Comparison of ENCODE assay signal across 14 cellular contexts in the genomic region with DNA sequence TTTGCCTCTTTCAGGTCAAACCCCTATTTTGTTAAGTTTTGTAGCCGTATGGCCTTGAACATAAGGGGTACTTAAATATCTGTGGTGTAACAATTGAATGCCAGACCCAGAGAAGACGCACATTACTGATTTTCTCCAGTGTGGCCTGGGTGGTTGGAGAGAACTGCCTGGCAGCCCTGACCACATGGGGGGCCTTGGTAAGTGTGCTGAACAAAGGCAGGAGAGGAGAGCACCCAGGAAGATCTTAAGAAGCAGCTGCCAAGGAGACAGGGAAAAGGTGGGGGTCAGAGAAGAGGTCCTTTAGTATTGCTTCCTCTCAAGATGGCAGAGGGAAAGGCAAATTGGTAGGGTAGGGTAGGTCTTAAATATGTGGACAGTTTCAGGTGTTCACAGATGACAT. TPM values are rescaled to one million over a fixed set of nuclear protein-coding genes. Genes with fewer than 3 reads are reported as not detected.
A peak's percentile ranks its signal among the peaks of the same experiment; 100 is the strongest.
DNase-seq lines count a peak whose midpoint lies in the region; ATAC-seq and TF ChIP-seq lines count a peak whose summit lies in the region.
"Had no signal": no experiment of that assay in that cellular context is flagged by ENCODE, and none has a peak within 500 bp of the region (broad histone marks: within the 10 kb centered on the region; RNA-seq: fewer than 3 reads in every experiment).

No MANE protein-coding gene starts in this region.

- H3K4me1 ChIP-seq in lower lobe of right lung (peaks cover 47% of the 10 kb centered on the region), vagina (peaks cover 39% of the 10 kb centered on the region)

- no peak for TF ChIP-seq POLR2A in vagina (IDR thresholded peaks at IDR 0.05)

- peak overlapping the region; percentile 93 for H3K27ac Mint-ChIP-seq in stimulated activated naive CD8-positive, alpha-beta T cell treated with anti-CD3 and anti-CD28 coated beads, Interleukin-15, Interleukin-2, amounts not matched to agents 100 ng/mL and 50 ng/mL, for 24 hours
- peak overlapping the region; percentile 93 for H3K27ac Mint-ChIP-seq in activated CD8-positive, alpha-beta T cell treated with anti-CD3 and anti-CD28 coated beads for 36 hours
- H3K27ac Mint-ChIP-seq in nephron progenitor cell: no peak overlapping the region

- DNase-seq in stimulated activated naive CD8-positive, alpha-beta T cell treated with anti-CD3 and anti-CD28 coated beads, Interleukin-15, Interleukin-2, amounts not matched to agents 100 U/mL and 50 U/mL, for 24 hours: no peak
- no peak for DNase-seq in activated CD8-positive, alpha-beta T cell treated with anti-CD3 and anti-CD28 coated beads for 36 hours
- no peak for DNase-seq in lower lobe of right lung
- peak; percentile 31 to 65 for DNase-seq in vagina (ENCODE audit: extremely low spot score in 2 of 2)
- DNase-seq in NCI-H2171 (lab: John Stamatoyannopoulos, UW): no peak
- DNase-seq in nephron progenitor cell: no peak
- DNase-seq: GF-D8; heart right ventricle; NCI-H2029; stimulated activated CD4-positive, alpha-beta T cell treated with anti-CD3 and anti-CD28 coated beads, Interleukin-2, amount 100 ng/mL, for 24 hours; stimulated activated naive CD4-positive, alpha-beta T cell treated with Interleukin-2 at 50 U/mL for 16 hours; SW 1271 had no signal

- H3K36me3 Mint-ChIP-seq in stimulated activated naive CD8-positive, alpha-beta T cell treated with anti-CD3 and anti-CD28 coated beads, Interleukin-15, Interleukin-2, amounts not matched to agents 100 ng/mL and 50 ng/mL, for 24 hours (ENCODE audit: low read depth): no peaks in the 10 kb centered on the region
- no peaks in the 10 kb centered on the region for H3K36me3 Mint-ChIP-seq in activated CD8-positive, alpha-beta T cell treated with anti-CD3 and anti-CD28 coated beads for 36 hours (ENCODE audit: low read depth)
- peaks cover 3% of the 10 kb centered on the region for H3K36me3 Mint-ChIP-seq in nephron progenitor cell (ENCODE audit: low read depth)

- no peak for ATAC-seq in stimulated activated naive CD8-positive, alpha-beta T cell treated with anti-CD3 and anti-CD28 coated beads, Interleukin-15, Interleukin-2, amounts not matched to agents 100 U/mL and 50 U/mL, for 24 hours
- no peak for ATAC-seq in activated CD8-positive, alpha-beta T cell treated with anti-CD3 and anti-CD28 coated beads for 36 hours
- no peak for ATAC-seq in lower lobe of right lung
- ATAC-seq in HG03159 (IDR thresholded peaks at IDR 0.05; ENCODE audit: unreplicated experiment): no peak

- H3K9me3 ChIP-seq in lower lobe of right lung (no peaks in the 10 kb centered on the region), vagina (no peaks in the 10 kb centered on the region)
- H3K9me3 ChIP-seq: heart right ventricle had no signal

- intact Hi-C loops in activated CD8-positive, alpha-beta T cell treated with anti-CD3 and anti-CD28 coated beads for 36 hours (cut with micrococcal nuclease): loop anchor here (5.0 kb wide), 1 partner anchor 48 kb away; no protein-coding TSS in a partner anchor
- intact Hi-C loops in lower lobe of right lung (cut with DNase I): no loop called here
- intact Hi-C loops in vagina (cut with DNase I): no loop called here

- H3K27me3 ChIP-seq in lower lobe of right lung (ENCODE audit: low read depth) (no peaks in the 10 kb centered on the region), vagina (no peaks in the 10 kb centered on the region)
- H3K27me3 ChIP-seq: heart right ventricle had no signal

- H3K27me3 Mint-ChIP-seq in stimulated activated naive CD8-positive, alpha-beta T cell treated with anti-CD3 and anti-CD28 coated beads, Interleukin-15, Interleukin-2, amounts not matched to agents 100 ng/mL and 50 ng/mL, for 24 hours: no peaks in the 10 kb centered on the region
- H3K27me3 Mint-ChIP-seq in activated CD8-positive, alpha-beta T cell treated with anti-CD3 and anti-CD28 coated beads for 36 hours: no peaks in the 10 kb centered on the region
- no peaks in the 10 kb centered on the region for H3K27me3 Mint-ChIP-seq in nephron progenitor cell (ENCODE audit: low read depth, poor library complexity)

- CTCF ChIA-PET in activated CD8-positive, alpha-beta T cell treated with anti-CD3 and anti-CD28 coated beads for 36 hours (lab: Charles Lee): interaction anchor here (7.3 kb wide), 1 partner anchor 49 kb away, joined by 49 read pairs; no protein-coding TSS in a partner anchor

- no peaks in the 10 kb centered on the region for H3K9me3 Mint-ChIP-seq in stimulated activated naive CD8-positive, alpha-beta T cell treated with anti-CD3 and anti-CD28 coated beads, Interleukin-15, Interleukin-2, amounts not matched to agents 100 ng/mL and 50 ng/mL, for 24 hours
- H3K9me3 Mint-ChIP-seq in activated CD8-positive, alpha-beta T cell treated with anti-CD3 and anti-CD28 coated beads for 36 hours: no peaks in the 10 kb centered on the region
- H3K9me3 Mint-ChIP-seq in nephron progenitor cell: no peaks in the 10 kb centered on the region

- H3K36me3 ChIP-seq in lower lobe of right lung: no peaks in the 10 kb centered on the region
- no peaks in the 10 kb centered on the region for H3K36me3 ChIP-seq in vagina
- H3K36me3 ChIP-seq: heart right ventricle had no signal

- no peak overlapping the region for H3K4me3 ChIP-seq in lower lobe of right lung
- no peak overlapping the region for H3K4me3 ChIP-seq in vagina

- TF ChIP-seq CTCF in activated CD8-positive, alpha-beta T cell treated with anti-CD3 and anti-CD28 coated beads for 36 hours (IDR thresholded peaks at IDR 0.05): no peak
- TF ChIP-seq CTCF in lower lobe of right lung (IDR thresholded peaks at IDR 0.05): no peak
- TF ChIP-seq CTCF in vagina (IDR thresholded peaks at IDR 0.05): no peak
- no peak for TF ChIP-seq CTCF in nephron progenitor cell (IDR thresholded peaks at IDR 0.05)

- POLR2A ChIA-PET in activated CD8-positive, alpha-beta T cell treated with anti-CD3 and anti-CD28 coated beads for 36 hours (lab: Charles Lee): interaction anchor here (1.0 to 2.4 kb wide), 3 partner anchors 16 to 84 kb away, joined by 3 to 9 read pairs (median 3); a partner anchor contains a TSS

- H3K4me1 Mint-ChIP-seq in stimulated activated naive CD8-positive, alpha-beta T cell treated with anti-CD3 and anti-CD28 coated beads, Interleukin-15, Interleukin-2, amounts not matched to agents 100 ng/mL and 50 ng/mL, for 24 hours (ENCODE audit: low read depth): peaks cover 72% of the 10 kb centered on the region
- H3K4me1 Mint-ChIP-seq in activated CD8-positive, alpha-beta T cell treated with anti-CD3 and anti-CD28 coated beads for 36 hours (ENCODE audit: low read depth): peaks cover 55% of the 10 kb centered on the region
- peaks cover 29% of the 10 kb centered on the region for H3K4me1 Mint-ChIP-seq in nephron progenitor cell

- H3K4me3 Mint-ChIP-seq in stimulated activated naive CD8-positive, alpha-beta T cell treated with anti-CD3 and anti-CD28 coated beads, Interleukin-15, Interleukin-2, amounts not matched to agents 100 ng/mL and 50 ng/mL, for 24 hours: peak overlapping the region; percentile 96
- peak overlapping the region; percentile 89 for H3K4me3 Mint-ChIP-seq in activated CD8-positive, alpha-beta T cell treated with anti-CD3 and anti-CD28 coated beads for 36 hours
- no peak overlapping the region for H3K4me3 Mint-ChIP-seq in nephron progenitor cell

- H3K27ac ChIP-seq in lower lobe of right lung (peak overlapping the region; percentile 83), vagina (peak overlapping the region; percentile 84)

RNA-seq across cellular contexts. Expression of a gene that starts 35.7 kb away (rescaled TPM):
- 10 to 100 TPM; 16.0 to 17.4 TPM for total RNA-seq in activated CD8-positive, alpha-beta T cell treated with anti-CD3 and anti-CD28 coated beads for 36 hours
- total RNA-seq in lower lobe of right lung (36.9 TPM), vagina (17.7 TPM)

Comparison
In these comparisons a context has a peak if more than half of its experiments do, and no peak if none do; other contexts are left out.
1. DNase-seq: peak in vagina (2 of 2); none in stimulated activated naive CD8-positive, alpha-beta T cell treated with anti-CD3 and anti-CD28 coated beads, Interleukin-15, Interleukin-2, amounts not matched to agents 100 U/mL and 50 U/mL, for 24 hours (single experiment), activated CD8-positive, alpha-beta T cell treated with anti-CD3 and anti-CD28 coated beads for 36 hours (single experiment), lower lobe of right lung (single experiment), NCI-H2171 (single experiment) and nephron progenitor cell (single experiment).